In the genomic region with DNA sequence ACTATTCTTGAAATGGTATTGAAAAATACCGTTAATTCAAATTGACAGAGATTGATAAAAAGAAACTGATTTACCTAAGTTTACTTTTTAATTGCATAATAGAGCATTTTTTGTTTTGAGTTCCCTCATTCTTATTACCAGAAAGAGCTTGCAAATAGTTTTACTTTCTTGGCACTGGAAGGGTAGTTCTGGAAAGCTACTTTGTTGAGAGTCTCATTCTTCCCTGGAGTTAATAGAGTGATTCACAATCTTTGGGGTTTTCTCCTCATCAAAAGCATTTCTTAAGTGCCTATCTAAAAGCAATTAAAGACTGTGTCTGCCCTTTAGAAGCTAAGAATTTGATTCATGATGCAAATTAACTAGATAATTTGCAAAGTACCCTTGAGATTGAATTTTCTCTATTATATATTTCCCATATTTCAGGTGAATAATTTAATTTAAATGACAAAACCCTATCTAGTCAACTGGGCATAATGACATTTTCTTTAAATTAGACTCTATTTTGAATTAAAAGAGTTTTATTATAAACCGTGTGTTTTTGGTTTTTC, we compare ENCODE assay signal across 20 cellular contexts. TPM values are rescaled to one million over a fixed set of nuclear protein-coding genes. Genes with fewer than 3 reads are reported as not detected.
"Had no signal": no experiment of that assay in that cellular context is flagged by ENCODE, and none has a peak within 500 bp of the region (broad histone marks: within the 10 kb centered on the region; RNA-seq: fewer than 3 reads in every experiment).

No MANE protein-coding gene starts in this region.

- ATAC-seq: gastrocnemius medialis, heart left ventricle, left cardiac atrium, lower lobe of right lung, sciatic nerve, upper lobe of right lung had no signal

- H3K27ac Mint-ChIP-seq: activated naive CD4-positive, alpha-beta T cell treated with anti-CD3 and anti-CD28 coated beads, Interleukin-2, amount 10 ng/mL, durations not matched to agents 7 days and 5 days; immature natural killer cell had no signal

- H3K4me1 Mint-ChIP-seq: activated naive CD4-positive, alpha-beta T cell treated with anti-CD3 and anti-CD28 coated beads, Interleukin-2, amount 10 ng/mL, durations not matched to agents 7 days and 5 days; immature natural killer cell; neural crest cell had no signal

- H3K9me3 ChIP-seq: colonic mucosa, gastrocnemius medialis, heart left ventricle, lower lobe of right lung, stomach, thoracic aorta, upper lobe of right lung had no signal

- H3K27ac ChIP-seq: colonic mucosa, gastrocnemius medialis, lower lobe of right lung, stomach, upper lobe of right lung had no signal

- H3K4me3 ChIP-seq: colonic mucosa, gastrocnemius medialis, heart left ventricle, lower lobe of right lung, stomach, thoracic aorta, upper lobe of right lung had no signal

- H3K4me3 Mint-ChIP-seq: activated naive CD4-positive, alpha-beta T cell treated with anti-CD3 and anti-CD28 coated beads, Interleukin-2, amount 10 ng/mL, durations not matched to agents 7 days and 5 days; immature natural killer cell; neural crest cell had no signal

- FAIRE-seq: endothelial cell of umbilical vein had no signal

- H3K27me3 ChIP-seq: colonic mucosa, heart left ventricle, stomach, upper lobe of right lung had no signal

- H3K9me3 Mint-ChIP-seq: activated naive CD4-positive, alpha-beta T cell treated with anti-CD3 and anti-CD28 coated beads, Interleukin-2, amount 10 ng/mL, durations not matched to agents 7 days and 5 days; immature natural killer cell; neural crest cell had no signal

- H3K27me3 Mint-ChIP-seq: activated naive CD4-positive, alpha-beta T cell treated with anti-CD3 and anti-CD28 coated beads, Interleukin-2, amount 10 ng/mL, durations not matched to agents 7 days and 5 days had no signal

- DNase-seq: activated CD4-positive, alpha-beta T cell treated with anti-CD3 and anti-CD28 coated beads for 1 hour; activated CD4-positive, alpha-beta T cell treated with anti-CD3 and anti-CD28 coated beads, Interleukin-2, amount 50 U/mL, for 4 hours; activated naive CD4-positive, alpha-beta T cell treated with anti-CD3 and anti-CD28 coated beads, Interleukin-2, amount 10 ng/mL, durations not matched to agents 7 days and 5 days; activated T-cell treated with anti-CD3 and anti-CD28 coated beads, Interleukin-2, amount 50 U/mL, for 1 hour; caudate nucleus; colonic mucosa; gastrocnemius medialis; heart left ventricle; immature natural killer cell; left cardiac atrium; lower lobe of right lung; stimulated activated CD4-positive, alpha-beta T cell treated with anti-CD3 and anti-CD28 coated beads, Interleukin-12 subunit alpha, Interleukin-12 subunit beta, amount 100 ng/mL, for 4 hours; stimulated activated CD4-positive, alpha-beta T cell treated with anti-CD3 and anti-CD28 coated beads, Interleukin-2, amount 100 ng/mL, for 24 hours; stomach; T-helper 9 cell; upper lobe of right lung had no signal

- H3K4me1 ChIP-seq: colonic mucosa, gastrocnemius medialis, heart left ventricle, lower lobe of right lung, upper lobe of right lung had no signal

RNA-seq across cellular contexts. Expression of a gene that starts 8.1 kb away (rescaled TPM):
- polyA plus RNA-seq: immature natural killer cell had no signal
